Comparison of ENCODE assay signal across 32 cellular contexts in the genomic region with DNA sequence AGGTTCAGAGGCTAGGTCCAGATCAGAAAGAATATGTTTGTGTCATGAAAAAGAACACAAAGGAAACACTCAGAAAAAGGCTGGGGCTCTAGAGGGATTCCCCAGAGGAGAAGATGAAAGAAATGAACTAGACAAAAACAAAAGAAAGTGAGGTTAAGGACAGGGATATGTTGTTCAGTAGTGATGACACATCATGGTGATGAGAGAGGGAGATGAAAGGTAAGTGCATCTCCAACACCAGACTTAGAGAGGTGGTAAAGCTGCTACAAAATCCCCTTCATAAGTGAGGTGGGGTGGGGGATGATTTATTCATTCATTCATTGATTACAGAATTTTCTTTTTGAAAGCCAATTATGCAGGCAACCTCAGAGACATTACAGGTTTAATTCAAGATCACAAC. TPM values are rescaled to one million over a fixed set of nuclear protein-coding genes. Genes with fewer than 3 reads are reported as not detected.
"Had no signal": no experiment of that assay in that cellular context is flagged by ENCODE, and none has a peak within 500 bp of the region (broad histone marks: within the 10 kb centered on the region; RNA-seq: fewer than 3 reads in every experiment).

No MANE protein-coding gene starts in this region.

- H3K9me3 Mint-ChIP-seq: activated B cell treated with CpG ODN at 0.5 μM for 24 hours; activated CD4-positive, alpha-beta memory T cell treated with anti-CD3 and anti-CD28 coated beads for 36 hours; activated CD4-positive, alpha-beta T cell treated with anti-CD3 and anti-CD28 coated beads, Interleukin-2, amount 10 ng/mL, durations not matched to agents 7 days and 5 days; activated naive CD4-positive, alpha-beta T cell treated with anti-CD3 and anti-CD28 coated beads, Interleukin-2, amount 10 ng/mL, durations not matched to agents 7 days and 5 days; activated naive CD8-positive, alpha-beta T cell treated with anti-CD3 and anti-CD28 coated beads, Interleukin-2, amount 10 ng/mL, durations not matched to agents 7 days and 5 days; activated naive CD8-positive, alpha-beta T cell treated with anti-CD3 and anti-CD28 coated beads, Interleukin-2, amount 50 U/mL, for 24 hours; activated T-cell treated with anti-CD3 and anti-CD28 coated beads, Interleukin-2, amount 50 U/mL, for 24 hours; activated T-helper 2 cell treated with anti-CD3 and anti-CD28 coated beads, Interferon-gamma antibody, Interleukin-2, Interleukin-4, amounts not matched to agents 10 μg/mL and 5 μg/mL and 100 μg/mL, durations not matched to agents 14 hours and 24 hours and 36 hours; brain; central memory CD8-positive, alpha-beta T cell; T-helper 1 cell treated with Interleukin-12 subunit alpha and Interleukin-12 subunit beta and Interleukin-4 antibody, amounts not matched to agents 30 μg/mL and 1 μg/mL, for 36 hours; T-helper 2 cell treated with Interferon-gamma antibody and Interleukin-4, amounts not matched to agents 5 μg/mL and 100 μg/mL, for 36 hours had no signal

- H3K4me1 Mint-ChIP-seq: activated B cell treated with CpG ODN at 0.5 μM for 24 hours; activated CD4-positive, alpha-beta T cell treated with anti-CD3 and anti-CD28 coated beads, Interleukin-2, amount 10 ng/mL, durations not matched to agents 7 days and 5 days; activated naive CD4-positive, alpha-beta T cell treated with anti-CD3 and anti-CD28 coated beads, Interleukin-2, amount 10 ng/mL, durations not matched to agents 7 days and 5 days; activated naive CD4-positive, alpha-beta T cell treated with anti-CD3 and anti-CD28 coated beads, Interleukin-2, amount 50 U/mL, for 24 hours; activated naive CD8-positive, alpha-beta T cell treated with anti-CD3 and anti-CD28 coated beads, Interleukin-2, amount 10 ng/mL, durations not matched to agents 7 days and 5 days; activated naive CD8-positive, alpha-beta T cell treated with anti-CD3 and anti-CD28 coated beads, Interleukin-2, amount 50 U/mL, for 24 hours; brain; central memory CD8-positive, alpha-beta T cell had no signal

- H3K36me3 Mint-ChIP-seq: activated CD4-positive, alpha-beta memory T cell treated with anti-CD3 and anti-CD28 coated beads for 36 hours; activated naive CD4-positive, alpha-beta T cell treated with anti-CD3 and anti-CD28 coated beads, Interleukin-2, amount 10 ng/mL, durations not matched to agents 7 days and 5 days; activated naive CD4-positive, alpha-beta T cell treated with anti-CD3 and anti-CD28 coated beads, Interleukin-2, amount 50 U/mL, for 24 hours; activated naive CD8-positive, alpha-beta T cell; activated naive CD8-positive, alpha-beta T cell treated with anti-CD3 and anti-CD28 coated beads, Interleukin-2, amount 10 ng/mL, durations not matched to agents 7 days and 5 days; brain had no signal

- FAIRE-seq: bronchial epithelial cell, TTC549 had no signal

- ATAC-seq: activated naive CD8-positive, alpha-beta T cell treated with anti-CD3 and anti-CD28 coated beads, Interleukin-2, amount 50 U/mL, for 24 hours had no signal

- H3K27ac Mint-ChIP-seq: activated B cell treated with CpG ODN at 0.5 μM for 24 hours; activated CD4-positive, alpha-beta memory T cell treated with anti-CD3 and anti-CD28 coated beads for 36 hours; activated CD4-positive, alpha-beta T cell treated with anti-CD3 and anti-CD28 coated beads, Interleukin-2, amount 10 ng/mL, durations not matched to agents 7 days and 5 days; activated naive CD4-positive, alpha-beta T cell treated with anti-CD3 and anti-CD28 coated beads, Interleukin-2, amount 10 ng/mL, durations not matched to agents 7 days and 5 days; activated naive CD4-positive, alpha-beta T cell treated with anti-CD3 and anti-CD28 coated beads, Interleukin-2, amount 50 U/mL, for 24 hours; activated naive CD8-positive, alpha-beta T cell; activated naive CD8-positive, alpha-beta T cell treated with anti-CD3 and anti-CD28 coated beads, Interleukin-2, amount 10 ng/mL, durations not matched to agents 7 days and 5 days; activated naive CD8-positive, alpha-beta T cell treated with anti-CD3 and anti-CD28 coated beads, Interleukin-2, amount 50 U/mL, for 24 hours; activated T-cell treated with anti-CD3 and anti-CD28 coated beads, Interleukin-2, amount 50 U/mL, for 24 hours; activated T-helper 2 cell treated with anti-CD3 and anti-CD28 coated beads, Interferon-gamma antibody, Interleukin-2, Interleukin-4, amounts not matched to agents 10 μg/mL and 5 μg/mL and 100 μg/mL, durations not matched to agents 14 hours and 24 hours and 36 hours; brain; T-helper 1 cell treated with Interleukin-12 subunit alpha and Interleukin-12 subunit beta and Interleukin-4 antibody, amounts not matched to agents 30 μg/mL and 1 μg/mL, for 36 hours; T-helper 2 cell treated with Interferon-gamma antibody and Interleukin-4, amounts not matched to agents 5 μg/mL and 100 μg/mL, for 36 hours had no signal

- DNase-seq: activated B cell treated with CpG ODN at 0.5 μM for 24 hours; activated CD4-positive, alpha-beta memory T cell treated with anti-CD3 and anti-CD28 coated beads for 36 hours; activated CD4-positive, alpha-beta T cell treated with anti-CD3 and anti-CD28 coated beads, Interleukin-2, amount 10 ng/mL, durations not matched to agents 7 days and 5 days; activated CD4-positive, CD25-positive, alpha-beta regulatory T cell treated with anti-CD3 and anti-CD28 coated beads, Interleukin-2, amount 50 U/mL, for 72 hours; activated CD8-positive, alpha-beta memory T cell treated with anti-CD3 and anti-CD28 coated beads, Interleukin-2, amount 50 U/mL, for 4 hours; activated effector memory CD4-positive, alpha-beta T cell treated with Interleukin-2 at 50 U/mL for 16 hours; activated gamma-delta T cell; activated naive CD4-positive, alpha-beta T cell treated with anti-CD3 and anti-CD28 coated beads, Interleukin-2, amount 10 ng/mL, durations not matched to agents 7 days and 5 days; activated naive CD4-positive, alpha-beta T cell treated with Interleukin-2 at 50 U/mL for 16 hours; activated naive CD8-positive, alpha-beta T cell treated with anti-CD3 and anti-CD28 coated beads, Interleukin-2, amount 10 ng/mL, durations not matched to agents 7 days and 5 days; activated naive CD8-positive, alpha-beta T cell treated with anti-CD3 and anti-CD28 coated beads, Interleukin-2, amount 50 U/mL, for 24 hours; activated T-cell treated with anti-CD3 and anti-CD28 coated beads for 4 hours; activated T-cell treated with anti-CD3 and anti-CD28 coated beads, Interleukin-2, amount 50 U/mL, for 24 hours; activated T-cell treated with anti-CD3 and anti-CD28 coated beads, Interleukin-2, amount 50 U/mL, for 48 hours; amygdala; anterior cingulate cortex; caudate nucleus; cerebellar nuclear complex; SW 1271; T-helper 1 cell; T-helper 2 cell; T-helper 9 cell had no signal

- H3K4me3 Mint-ChIP-seq: activated B cell treated with CpG ODN at 0.5 μM for 24 hours; activated CD4-positive, alpha-beta memory T cell treated with anti-CD3 and anti-CD28 coated beads for 36 hours; activated CD4-positive, alpha-beta T cell treated with anti-CD3 and anti-CD28 coated beads, Interleukin-2, amount 10 ng/mL, durations not matched to agents 7 days and 5 days; activated naive CD4-positive, alpha-beta T cell treated with anti-CD3 and anti-CD28 coated beads, Interleukin-2, amount 10 ng/mL, durations not matched to agents 7 days and 5 days; activated naive CD4-positive, alpha-beta T cell treated with anti-CD3 and anti-CD28 coated beads, Interleukin-2, amount 50 U/mL, for 24 hours; activated naive CD8-positive, alpha-beta T cell; activated naive CD8-positive, alpha-beta T cell treated with anti-CD3 and anti-CD28 coated beads, Interleukin-2, amount 10 ng/mL, durations not matched to agents 7 days and 5 days; activated naive CD8-positive, alpha-beta T cell treated with anti-CD3 and anti-CD28 coated beads, Interleukin-2, amount 50 U/mL, for 24 hours; activated T-cell treated with anti-CD3 and anti-CD28 coated beads, Interleukin-2, amount 50 U/mL, for 24 hours; brain; central memory CD8-positive, alpha-beta T cell; T-helper 1 cell treated with Interleukin-12 subunit alpha and Interleukin-12 subunit beta and Interleukin-4 antibody, amounts not matched to agents 30 μg/mL and 1 μg/mL, for 36 hours; T-helper 2 cell treated with Interferon-gamma antibody and Interleukin-4, amounts not matched to agents 5 μg/mL and 100 μg/mL, for 36 hours had no signal

RNA-seq across cellular contexts. Expression of a gene that starts 19.6 kb away (rescaled TPM):
- total RNA-seq: activated CD4-positive, alpha-beta T cell treated with anti-CD3 and anti-CD28 coated beads, Interleukin-2, amount 10 ng/mL, durations not matched to agents 7 days and 5 days; ascending aorta; bronchial epithelial cell had no signal
